ENCODE assay signal across 10 cellular contexts in the genomic region with DNA sequence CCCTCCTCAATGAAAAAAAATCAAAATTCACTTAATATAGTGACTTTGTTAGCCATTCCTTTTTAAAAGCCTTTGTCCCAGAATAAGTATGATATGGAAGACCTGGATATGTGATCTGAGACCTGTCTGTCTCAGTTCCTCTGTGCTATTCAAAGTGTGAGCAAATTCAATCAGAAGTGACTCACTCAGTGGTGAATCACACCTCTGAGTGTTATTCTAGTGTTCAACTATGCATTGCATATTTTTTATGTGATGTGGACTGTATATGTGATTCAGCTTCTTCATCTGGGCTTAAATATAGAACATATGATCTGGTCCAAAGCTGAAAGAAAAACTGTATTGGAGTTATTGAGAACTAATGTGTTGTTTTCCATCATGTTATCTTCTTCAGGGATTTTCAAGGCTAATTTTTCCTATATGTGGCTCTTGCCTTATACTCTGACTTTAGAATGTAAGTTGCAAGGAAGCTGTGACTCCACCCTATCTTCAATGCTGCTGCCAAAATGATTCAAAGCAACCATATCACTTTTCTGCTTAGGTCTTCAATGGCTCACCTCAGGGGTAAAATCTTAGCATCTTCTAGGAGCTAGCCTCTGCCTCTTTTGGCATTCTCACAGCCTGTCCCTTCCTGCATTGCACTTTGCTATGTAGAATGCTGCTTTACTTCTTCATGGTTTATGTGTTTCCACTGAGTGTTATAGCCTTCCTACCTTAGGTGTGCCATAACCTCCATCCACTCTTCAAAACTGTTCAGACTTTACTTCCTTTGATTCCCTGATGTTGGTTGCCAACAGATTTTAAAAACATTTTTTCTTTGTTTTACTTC.
A peak's percentile ranks its signal among the peaks of the same experiment; 100 is the strongest.
DNase-seq lines count a peak whose midpoint lies in the region; ATAC-seq and TF ChIP-seq lines count a peak whose summit lies in the region.
"Had no signal": no experiment of that assay in that cellular context is flagged by ENCODE, and none has a peak within 500 bp of the region (broad histone marks: within the 10 kb centered on the region; RNA-seq: fewer than 3 reads in every experiment).

No MANE protein-coding gene starts in this region.

- peaks cover 17% of the 10 kb centered on the region for H3K4me1 ChIP-seq in RWPE2 (ENCODE audit: insufficient read depth, poor library complexity, severe bottlenecking)

- no peak overlapping the region for H3K4me3 ChIP-seq in RWPE2 (ENCODE audit: severe bottlenecking)
- no peak overlapping the region for H3K4me3 ChIP-seq in H7 (ENCODE audit: insufficient read depth, low read depth, low read length)
- H3K4me3 ChIP-seq: esophagus squamous epithelium, neural progenitor cell had no signal

- no peak for TF ChIP-seq CTCF in RWPE2 (IDR thresholded peaks at IDR 0.05; ENCODE audit: poor library complexity, severe bottlenecking)

- in situ Hi-C loops in ACHN (cut with HindIII; ENCODE audit: low pct_ligation_motif_present, low pct_unique_long_range_greater_than_20kb, low sequenced_read_pairs): no loop called here

- peak; percentile 94 for DNase-seq in ACHN
- no peak for DNase-seq in RWPE2 (ENCODE audit: low spot score)
- peak; percentile 69 for DNase-seq in glomerular visceral epithelial cell (ENCODE audit: extremely low spot score)
- DNase-seq in HK-2 (ENCODE audit: unreplicated experiment): no peak
- DNase-seq in DMS153 treated with DMSO at 0.1 percent for 48 hours (lab: John Stamatoyannopoulos, UW; ENCODE audit: unreplicated experiment): no peak
- no peak for DNase-seq in NCI-H1930 (lab: John Stamatoyannopoulos, UW)
- no peak for DNase-seq in H7
- DNase-seq: esophagus squamous epithelium had no signal

- H3K27me3 ChIP-seq in RWPE2 (ENCODE audit: insufficient read depth, poor library complexity, severe bottlenecking) (no peaks in the 10 kb centered on the region), H7 (ENCODE audit: control insufficient read depth, insufficient read depth, low read length) (no peaks in the 10 kb centered on the region)
- H3K27me3 ChIP-seq: esophagus squamous epithelium, neural progenitor cell had no signal

- H3K9me3 ChIP-seq in RWPE2 (ENCODE audit: severe bottlenecking): no peaks in the 10 kb centered on the region
- H3K9me3 ChIP-seq: esophagus squamous epithelium had no signal

- H3K27ac ChIP-seq in RWPE2 (ENCODE audit: poor library complexity, severe bottlenecking): peak overlapping the region; percentile 82
- H3K27ac ChIP-seq: esophagus squamous epithelium, neural progenitor cell had no signal

- H3K36me3 ChIP-seq in RWPE2 (ENCODE audit: low read depth) (no peaks in the 10 kb centered on the region), H7 (replicated peaks; ENCODE audit: control insufficient read depth, insufficient read depth, low read length) (no peaks in the 10 kb centered on the region)
- H3K36me3 ChIP-seq: esophagus squamous epithelium, neural progenitor cell had no signal

- ATAC-seq in GM21390 (IDR thresholded peaks at IDR 0.05; ENCODE audit: unreplicated experiment) (peak; percentile 54), RWPE2 (ENCODE audit: low read depth) (peak; percentile 99)

Comparison
In these comparisons a context has a peak if more than half of its experiments do, and no peak if none do; other contexts are left out.
1. DNase-seq: peak in ACHN (single experiment) and glomerular visceral epithelial cell (single experiment); none in RWPE2 (single experiment), HK-2 (single experiment), DMS153 treated with DMSO at 0.1 percent for 48 hours (single experiment), NCI-H1930 (0 of 2) and H7 (single experiment).